ENCODE assay signal across 3 cellular contexts in genomic region chr10:3906511-3907111, GRCh38.
TF ChIP-seq lines count a peak whose summit lies in the region.

No MANE protein-coding gene starts in this region.

TF ChIP-seq in IMR-90, 13 proteins besides CTCF, POLR2A, EP300 and RAD21:
- TF ChIP-seq, protein P1, sequence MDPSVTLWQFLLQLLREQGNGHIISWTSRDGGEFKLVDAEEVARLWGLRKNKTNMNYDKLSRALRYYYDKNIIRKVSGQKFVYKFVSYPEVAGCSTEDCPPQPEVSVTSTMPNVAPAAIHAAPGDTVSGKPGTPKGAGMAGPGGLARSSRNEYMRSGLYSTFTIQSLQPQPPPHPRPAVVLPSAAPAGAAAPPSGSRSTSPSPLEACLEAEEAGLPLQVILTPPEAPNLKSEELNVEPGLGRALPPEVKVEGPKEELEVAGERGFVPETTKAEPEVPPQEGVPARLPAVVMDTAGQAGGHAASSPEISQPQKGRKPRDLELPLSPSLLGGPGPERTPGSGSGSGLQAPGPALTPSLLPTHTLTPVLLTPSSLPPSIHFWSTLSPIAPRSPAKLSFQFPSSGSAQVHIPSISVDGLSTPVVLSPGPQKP (IDR thresholded peaks at IDR 0.05; ENCODE audit: borderline replicate concordance, low read depth, low read length), result no peak
- peak; percentile 54 for TF ChIP-seq BHLHE40 (IDR thresholded peaks at IDR 0.05; ENCODE audit: low read depth, low read length)
- TF ChIP-seq USF2 (IDR thresholded peaks at IDR 0.05; ENCODE audit: low read depth, low read length), result no peak
- no peak for TF ChIP-seq CHD1 (IDR thresholded peaks at IDR 0.05; ENCODE audit: low read depth, low read length)
- peak; percentile 25 for TF ChIP-seq SMC3 (IDR thresholded peaks at IDR 0.05; ENCODE audit: low read depth, low read length)
- TF ChIP-seq FOS (IDR thresholded peaks at IDR 0.05; ENCODE audit: low read depth, low read length), result peak; percentile 69
- TF ChIP-seq MAZ (IDR thresholded peaks at IDR 0.05; ENCODE audit: borderline replicate concordance, low read depth, low read length), result 0 out of 2 replicates have a peak, but pooled peaks have one; percentile 31

TF ChIP-seq in K562, 482 proteins besides CTCF, POLR2A, EP300 and RAD21:
- TF ChIP-seq ETS2 (tag; IDR thresholded peaks at IDR 0.05; ENCODE audit: borderline replicate concordance, poor library complexity, severe bottlenecking) (no peak), MXD1 (CRISPR knock-in tag; IDR thresholded peaks at IDR 0.05; ENCODE audit: borderline replicate concordance, poor library complexity, severe bottlenecking) (no peak), PCBP2 (IDR thresholded peaks at IDR 0.05; ENCODE audit: low read depth, low read length, poor library complexity, severe bottlenecking) (no peak)
- TF ChIP-seq, protein P2, sequence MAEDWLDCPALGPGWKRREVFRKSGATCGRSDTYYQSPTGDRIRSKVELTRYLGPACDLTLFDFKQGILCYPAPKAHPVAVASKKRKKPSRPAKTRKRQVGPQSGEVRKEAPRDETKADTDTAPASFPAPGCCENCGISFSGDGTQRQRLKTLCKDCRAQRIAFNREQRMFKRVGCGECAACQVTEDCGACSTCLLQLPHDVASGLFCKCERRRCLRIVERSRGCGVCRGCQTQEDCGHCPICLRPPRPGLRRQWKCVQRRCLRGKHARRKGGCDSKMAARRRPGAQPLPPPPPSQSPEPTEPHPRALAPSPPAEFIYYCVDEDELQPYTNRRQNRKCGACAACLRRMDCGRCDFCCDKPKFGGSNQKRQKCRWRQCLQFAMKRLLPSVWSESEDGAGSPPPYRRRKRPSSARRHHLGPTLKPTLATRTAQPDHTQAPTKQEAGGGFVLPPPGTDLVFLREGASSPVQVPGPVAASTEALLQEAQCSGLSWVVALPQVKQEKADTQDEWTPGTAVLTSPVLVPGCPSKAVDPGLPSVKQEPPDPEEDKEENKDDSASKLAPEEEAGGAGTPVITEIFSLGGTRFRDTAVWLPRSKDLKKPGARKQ (CRISPR knock-in tag; IDR thresholded peaks at IDR 0.05), result 0 out of 2 replicates have a peak, but pooled peaks have one; percentile 45

TF ChIP-seq in liver, 16 proteins besides CTCF, POLR2A, EP300 and RAD21:
- TF ChIP-seq, protein P3, sequence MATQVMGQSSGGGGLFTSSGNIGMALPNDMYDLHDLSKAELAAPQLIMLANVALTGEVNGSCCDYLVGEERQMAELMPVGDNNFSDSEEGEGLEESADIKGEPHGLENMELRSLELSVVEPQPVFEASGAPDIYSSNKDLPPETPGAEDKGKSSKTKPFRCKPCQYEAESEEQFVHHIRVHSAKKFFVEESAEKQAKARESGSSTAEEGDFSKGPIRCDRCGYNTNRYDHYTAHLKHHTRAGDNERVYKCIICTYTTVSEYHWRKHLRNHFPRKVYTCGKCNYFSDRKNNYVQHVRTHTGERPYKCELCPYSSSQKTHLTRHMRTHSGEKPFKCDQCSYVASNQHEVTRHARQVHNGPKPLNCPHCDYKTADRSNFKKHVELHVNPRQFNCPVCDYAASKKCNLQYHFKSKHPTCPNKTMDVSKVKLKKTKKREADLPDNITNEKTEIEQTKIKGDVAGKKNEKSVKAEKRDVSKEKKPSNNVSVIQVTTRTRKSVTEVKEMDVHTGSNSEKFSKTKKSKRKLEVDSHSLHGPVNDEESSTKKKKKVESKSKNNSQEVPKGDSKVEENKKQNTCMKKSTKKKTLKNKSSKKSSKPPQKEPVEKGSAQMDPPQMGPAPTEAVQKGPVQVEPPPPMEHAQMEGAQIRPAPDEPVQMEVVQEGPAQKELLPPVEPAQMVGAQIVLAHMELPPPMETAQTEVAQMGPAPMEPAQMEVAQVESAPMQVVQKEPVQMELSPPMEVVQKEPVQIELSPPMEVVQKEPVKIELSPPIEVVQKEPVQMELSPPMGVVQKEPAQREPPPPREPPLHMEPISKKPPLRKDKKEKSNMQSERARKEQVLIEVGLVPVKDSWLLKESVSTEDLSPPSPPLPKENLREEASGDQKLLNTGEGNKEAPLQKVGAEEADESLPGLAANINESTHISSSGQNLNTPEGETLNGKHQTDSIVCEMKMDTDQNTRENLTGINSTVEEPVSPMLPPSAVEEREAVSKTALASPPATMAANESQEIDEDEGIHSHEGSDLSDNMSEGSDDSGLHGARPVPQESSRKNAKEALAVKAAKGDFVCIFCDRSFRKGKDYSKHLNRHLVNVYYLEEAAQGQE (IDR thresholded peaks at IDR 0.05), result no peak
- no peak for TF ChIP-seq FOXA1 (IDR thresholded peaks at IDR 0.05)
- peak; percentile 64 for TF ChIP-seq NR2F2 (IDR thresholded peaks at IDR 0.05)
- TF ChIP-seq HNF4G (IDR thresholded peaks at IDR 0.05), result no peak
- no peak for TF ChIP-seq JUND (IDR thresholded peaks at IDR 0.05)
- no peak for TF ChIP-seq TAF1 (conservative IDR thresholded peaks at IDR 0.05)
- TF ChIP-seq RXRA (IDR thresholded peaks at IDR 0.05), result no peak
- peak; percentile 29 for TF ChIP-seq SP1 (IDR thresholded peaks at IDR 0.05)
- no peak for TF ChIP-seq FOXA2 (IDR thresholded peaks at IDR 0.05)
- no peak for TF ChIP-seq ZBTB33 (IDR thresholded peaks at IDR 0.05)
- TF ChIP-seq GABPA (IDR thresholded peaks at IDR 0.05 in 1 of 2, conservative IDR thresholded peaks at IDR 0.05 in 1 of 2), result no peak
- TF ChIP-seq YY1 (IDR thresholded peaks at IDR 0.05), result no peak
- TF ChIP-seq HNF4A (conservative IDR thresholded peaks at IDR 0.05), result no peak
- TF ChIP-seq MAX (IDR thresholded peaks at IDR 0.05), result no peak
- no peak for TF ChIP-seq ATF3 (IDR thresholded peaks at IDR 0.05)
- no peak for TF ChIP-seq EGR1 (IDR thresholded peaks at IDR 0.05; ENCODE audit: low read depth in 2 of 2)
TF ChIP-seq in liver: peak in this region for 2.
